1 cellular context compared by ENCODE assay signal in genomic region chrX:9928083-9928482, GRCh38.
TF ChIP-seq lines count a peak whose summit lies in the region.

No MANE protein-coding gene starts in this region.

TF ChIP-seq in neural cell, 6 proteins besides CTCF, POLR2A, EP300 and RAD21:
- TF ChIP-seq SMC3 (conservative IDR thresholded peaks at IDR 0.05; ENCODE audit: poor library complexity) (no peak), REST (IDR thresholded peaks at IDR 0.05; ENCODE audit: borderline replicate concordance) (no peak), EZH2 (IDR thresholded peaks at IDR 0.05; ENCODE audit: borderline replicate concordance, insufficient read depth, low read length, poor library complexity, severe bottlenecking) (no peak), POLR2AphosphoS5 (IDR thresholded peaks at IDR 0.05) (no peak), TAF1 (IDR thresholded peaks at IDR 0.05; ENCODE audit: low read depth) (no peak), MXI1 (conservative IDR thresholded peaks at IDR 0.05; ENCODE audit: poor library complexity, severe bottlenecking) (no peak)
TF ChIP-seq in neural cell: peak in this region for 0.
